ENCODE assay signal across 7 cellular contexts in the genomic region with DNA sequence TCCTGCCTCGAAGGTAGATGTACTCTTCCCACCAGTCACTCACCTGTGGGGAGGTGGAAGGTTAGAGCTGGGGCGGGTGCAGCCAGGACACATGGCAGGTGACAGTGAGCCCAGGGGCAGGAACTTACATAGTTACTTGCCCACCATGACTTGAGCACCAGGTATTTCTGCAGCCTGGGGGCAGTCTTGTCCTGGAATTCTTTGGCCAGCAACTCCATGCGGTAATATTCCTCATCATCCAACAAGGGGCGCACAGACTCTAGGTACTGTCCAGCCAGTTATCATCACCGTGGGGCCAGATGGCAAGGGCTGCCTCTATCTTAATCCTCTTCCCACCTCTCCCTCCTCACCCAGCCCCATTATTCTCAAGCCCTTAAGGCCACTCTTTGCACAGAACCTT. TPM values are rescaled to one million over a fixed set of nuclear protein-coding genes. Genes with fewer than 3 reads are reported as not detected.
DNase-seq lines count a peak whose midpoint lies in the region; ATAC-seq and TF ChIP-seq lines count a peak whose summit lies in the region.

No MANE protein-coding gene starts in this region.

- peak overlapping the region; percentile 81 for H3K4me3 Mint-ChIP-seq in neural crest cell
- H3K4me3 Mint-ChIP-seq in stimulated activated naive CD8-positive, alpha-beta T cell treated with anti-CD3 and anti-CD28 coated beads, Interleukin-15, amount 100 ng/mL, for 72 hours: no peak overlapping the region

- no peaks in the 10 kb centered on the region for H3K9me3 Mint-ChIP-seq in neural crest cell
- H3K9me3 Mint-ChIP-seq in stimulated activated naive CD8-positive, alpha-beta T cell treated with anti-CD3 and anti-CD28 coated beads, Interleukin-15, amount 100 ng/mL, for 72 hours: no peaks in the 10 kb centered on the region

- peak; percentile 15 for TF ChIP-seq CTCF in cardiac fibroblast (IDR thresholded peaks at IDR 0.05; ENCODE audit: low read depth, low read length)
- TF ChIP-seq CTCF in neural crest cell (conservative IDR thresholded peaks at IDR 0.05): peak; percentile 35

- H3K4me3 ChIP-seq in cardiac fibroblast (replicated peaks in 1 of 2; ENCODE audit: low read depth in 2 of 2, low read length in 2 of 2): no peak overlapping the region

- ATAC-seq in stimulated activated naive CD8-positive, alpha-beta T cell treated with anti-CD3 and anti-CD28 coated beads, Interleukin-15, amount 100 ng/mL, for 72 hours: no peak

- H3K27ac Mint-ChIP-seq in neural crest cell (ENCODE audit: unreplicated experiment): no peak overlapping the region
- no peak overlapping the region for H3K27ac Mint-ChIP-seq in stimulated activated naive CD8-positive, alpha-beta T cell treated with anti-CD3 and anti-CD28 coated beads, Interleukin-15, amount 100 ng/mL, for 72 hours

- DNase-seq in G401 (ENCODE audit: low spot score): peak; percentile 92
- DNase-seq in NCI-H524 (lab: John Stamatoyannopoulos, UW): peak; percentile 93 to 97
- DNase-seq in cardiac fibroblast (ENCODE audit: low read depth in 2 of 2): peak; percentile 48 to 63
- peak; percentile 22 for DNase-seq in neural crest cell (ENCODE audit: low read depth, low spot score)
- no peak for DNase-seq in NCI-H510A (lab: John Stamatoyannopoulos, UW)
- no peak for DNase-seq in mucosa of gallbladder (ENCODE audit: low spot score)
- DNase-seq in stimulated activated naive CD8-positive, alpha-beta T cell treated with anti-CD3 and anti-CD28 coated beads, Interleukin-15, amount 100 ng/mL, for 72 hours: no peak

- no peaks in the 10 kb centered on the region for H3K36me3 Mint-ChIP-seq in neural crest cell (ENCODE audit: low read depth)

- no peaks in the 10 kb centered on the region for H3K27me3 Mint-ChIP-seq in neural crest cell (ENCODE audit: low read depth)
- H3K27me3 Mint-ChIP-seq in stimulated activated naive CD8-positive, alpha-beta T cell treated with anti-CD3 and anti-CD28 coated beads, Interleukin-15, amount 100 ng/mL, for 72 hours: no peaks in the 10 kb centered on the region

- in situ Hi-C loops in G401 (cut with HindIII; ENCODE audit: low sequenced_read_pairs): loop anchor here (10.0 kb wide), 1 partner anchor 81 kb away; no protein-coding TSS in a partner anchor

- no peaks in the 10 kb centered on the region for H3K4me1 Mint-ChIP-seq in neural crest cell
- peaks cover 33% of the 10 kb centered on the region for H3K4me1 Mint-ChIP-seq in stimulated activated naive CD8-positive, alpha-beta T cell treated with anti-CD3 and anti-CD28 coated beads, Interleukin-15, amount 100 ng/mL, for 72 hours

RNA-seq across cellular contexts. Expression of a gene that starts 2.2 kb away (rescaled TPM):
- total RNA-seq in G401 (2014; rRNA removed; shearing (Covaris generic)): 3.4 and 5.8 TPM in 2 replicates
- total RNA-seq in neural crest cell (81.2 and 84.1 TPM in 2 replicates), mucosa of gallbladder (32.4 TPM)

RNA-seq across cellular contexts. Expression of a gene that starts 6.6 kb away (rescaled TPM):
- 34.8 and 58.6 TPM in 2 replicates for total RNA-seq in G401 (2014; rRNA removed; shearing (Covaris generic))
- total RNA-seq in neural crest cell (88.1 and 91.3 TPM in 2 replicates), mucosa of gallbladder (106 TPM)

RNA-seq across cellular contexts. Expression of a gene that starts 13.4 kb away (rescaled TPM):
- not detected in 2 replicates for total RNA-seq in G401 (2014; rRNA removed; shearing (Covaris generic))
- total RNA-seq in neural crest cell (not detected in 2 replicates), mucosa of gallbladder (not detected)

RNA-seq across cellular contexts. Expression of a gene that starts 24.5 kb away (rescaled TPM):
- 28.3 and 39.8 TPM in 2 replicates for total RNA-seq in G401 (2014; rRNA removed; shearing (Covaris generic))
- total RNA-seq in neural crest cell: 30.4 and 31.8 TPM in 2 replicates
- 0.89 TPM for total RNA-seq in mucosa of gallbladder

RNA-seq across cellular contexts. Expression of a gene that starts 30.4 kb away (rescaled TPM):
- not detected in 2 replicates for total RNA-seq in G401 (2014; rRNA removed; shearing (Covaris generic))
- 0.05 and 0.07 TPM in 2 replicates for total RNA-seq in neural crest cell
- 0.17 TPM for total RNA-seq in mucosa of gallbladder

Comparison
In these comparisons a context has a peak if more than half of its experiments do, and no peak if none do; other contexts are left out.
1. DNase-seq: peak in G401 (single experiment), NCI-H524 (2 of 2), cardiac fibroblast (2 of 2) and neural crest cell (single experiment); none in NCI-H510A (single experiment), mucosa of gallbladder (single experiment) and stimulated activated naive CD8-positive, alpha-beta T cell treated with anti-CD3 and anti-CD28 coated beads, Interleukin-15, amount 100 ng/mL, for 72 hours (0 of 2).